In genomic region chr9:131837836-131838235, GRCh38 we compare ENCODE assay signal across 21 cellular contexts.
"Had no signal": no experiment of that assay in that cellular context is flagged by ENCODE, and none has a peak within 500 bp of the region (broad histone marks: within the 10 kb centered on the region; RNA-seq: fewer than 3 reads in every experiment).

No MANE protein-coding gene starts in this region.

- H3K27me3 ChIP-seq: colonic mucosa, dorsolateral prefrontal cortex had no signal

- H3K9me3 ChIP-seq: colonic mucosa, gastrocnemius medialis had no signal

- DNase-seq: activated CD4-positive, alpha-beta T cell treated with anti-CD3 and anti-CD28 coated beads for 1 hour; activated naive CD4-positive, alpha-beta T cell treated with Interleukin-2 at 50 U/mL for 16 hours; activated T-cell treated with anti-CD3 and anti-CD28 coated beads, Interleukin-2, amount 50 U/mL, for 24 hours; amygdala; colonic mucosa; dorsolateral prefrontal cortex; gastrocnemius medialis; sigmoid colon; stimulated activated CD4-positive, alpha-beta T cell treated with anti-CD3 and anti-CD28 coated beads, Interleukin-15, amount 100 ng/mL, for 24 hours; stimulated activated naive B cell treated with anti-CD40 and anti-IgM and Interleukin-4, amounts not matched to agents 10 μg/mL and 1 μg/mL and 100 μg/mL, for 72 hours; transverse colon had no signal

- H3K27ac Mint-ChIP-seq: activated CD8-positive, alpha-beta T cell treated with anti-CD3 and anti-CD28 coated beads for 36 hours; activated T-cell treated with anti-CD3 and anti-CD28 coated beads, Interleukin-2, amount 50 U/mL, for 24 hours; memory B cell; nephron; stimulated activated naive B cell treated with anti-CD40 and anti-IgM and Interleukin-4, amounts not matched to agents 10 μg/mL and 1 μg/mL and 100 μg/mL, for 72 hours had no signal

- FAIRE-seq: bronchial epithelial cell, islet of Langerhans, urothelium cell line had no signal

- H3K4me1 Mint-ChIP-seq: stimulated activated naive B cell treated with anti-CD40 and anti-IgM and Interleukin-4, amounts not matched to agents 10 μg/mL and 1 μg/mL and 100 μg/mL, for 72 hours had no signal

- H3K36me3 ChIP-seq: colonic mucosa, esophagus muscularis mucosa, gastrocnemius medialis, heart left ventricle, sigmoid colon, transverse colon had no signal

- ATAC-seq: activated CD8-positive, alpha-beta T cell treated with anti-CD3 and anti-CD28 coated beads for 36 hours; gastrocnemius medialis; stimulated activated naive B cell treated with anti-CD40 and anti-IgM and Interleukin-4, amounts not matched to agents 10 μg/mL and 1 μg/mL and 100 μg/mL, for 72 hours had no signal

- H3K4me3 Mint-ChIP-seq: activated CD8-positive, alpha-beta T cell treated with anti-CD3 and anti-CD28 coated beads for 36 hours; activated T-cell treated with anti-CD3 and anti-CD28 coated beads, Interleukin-2, amount 50 U/mL, for 24 hours; memory B cell; nephron; stimulated activated naive B cell treated with anti-CD40 and anti-IgM and Interleukin-4, amounts not matched to agents 10 μg/mL and 1 μg/mL and 100 μg/mL, for 72 hours had no signal

- H3K4me1 ChIP-seq: colonic mucosa, gastrocnemius medialis, heart left ventricle, parathyroid adenoma, transverse colon had no signal

- H3K9me3 Mint-ChIP-seq: memory B cell had no signal

- H3K9ac ChIP-seq: parathyroid adenoma had no signal

- H3K27ac ChIP-seq: colonic mucosa, dorsolateral prefrontal cortex, esophagus muscularis mucosa, gastrocnemius medialis, heart left ventricle, parathyroid adenoma, sigmoid colon, transverse colon had no signal

- H3K36me3 Mint-ChIP-seq: memory B cell; stimulated activated naive B cell treated with anti-CD40 and anti-IgM and Interleukin-4, amounts not matched to agents 10 μg/mL and 1 μg/mL and 100 μg/mL, for 72 hours had no signal

- H3K4me2 ChIP-seq: smooth muscle cell had no signal

- H3K4me3 ChIP-seq: colonic mucosa, dorsolateral prefrontal cortex, esophagus muscularis mucosa, gastrocnemius medialis, heart left ventricle, sigmoid colon, smooth muscle cell, transverse colon had no signal
